1 cellular context compared by ENCODE assay signal in the genomic region with DNA sequence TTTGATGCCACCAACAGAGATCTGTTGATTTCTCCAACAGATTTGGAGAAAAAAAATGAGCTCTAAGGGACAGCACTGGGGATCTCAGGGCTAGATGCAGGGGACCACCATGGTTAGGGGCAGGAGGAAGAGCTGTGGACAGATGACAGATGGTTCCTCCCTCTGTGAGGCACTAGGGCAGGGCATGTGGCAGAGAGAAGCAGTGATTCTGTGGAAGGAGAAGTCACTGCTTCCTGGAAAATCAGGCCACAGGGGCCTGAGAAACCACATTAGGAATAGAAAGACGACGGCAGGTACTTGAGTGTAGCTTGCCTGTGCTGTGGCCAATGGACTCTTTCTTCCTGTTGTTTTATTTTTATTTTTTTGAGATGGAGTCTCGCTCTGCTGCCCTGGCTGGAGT.
TF ChIP-seq lines count a peak whose summit lies in the region.

No MANE protein-coding gene starts in this region.

TF ChIP-seq in HepG2, 621 proteins besides CTCF, POLR2A, EP300 and RAD21 (continued from another document):
- TF ChIP-seq, protein P1, sequence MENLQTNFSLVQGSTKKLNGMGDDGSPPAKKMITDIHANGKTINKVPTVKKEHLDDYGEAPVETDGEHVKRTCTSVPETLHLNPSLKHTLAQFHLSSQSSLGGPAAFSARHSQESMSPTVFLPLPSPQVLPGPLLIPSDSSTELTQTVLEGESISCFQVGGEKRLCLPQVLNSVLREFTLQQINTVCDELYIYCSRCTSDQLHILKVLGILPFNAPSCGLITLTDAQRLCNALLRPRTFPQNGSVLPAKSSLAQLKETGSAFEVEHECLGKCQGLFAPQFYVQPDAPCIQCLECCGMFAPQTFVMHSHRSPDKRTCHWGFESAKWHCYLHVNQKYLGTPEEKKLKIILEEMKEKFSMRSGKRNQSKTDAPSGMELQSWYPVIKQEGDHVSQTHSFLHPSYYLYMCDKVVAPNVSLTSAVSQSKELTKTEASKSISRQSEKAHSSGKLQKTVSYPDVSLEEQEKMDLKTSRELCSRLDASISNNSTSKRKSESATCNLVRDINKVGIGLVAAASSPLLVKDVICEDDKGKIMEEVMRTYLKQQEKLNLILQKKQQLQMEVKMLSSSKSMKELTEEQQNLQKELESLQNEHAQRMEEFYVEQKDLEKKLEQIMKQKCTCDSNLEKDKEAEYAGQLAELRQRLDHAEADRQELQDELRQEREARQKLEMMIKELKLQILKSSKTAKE (CRISPR knock-in tag; IDR thresholded peaks at IDR 0.05; ENCODE audit: borderline replicate concordance) = no peak
